Comparison of ENCODE assay signal across 12 cellular contexts in genomic region chr6:130681028-130681427, GRCh38.
DNase-seq lines count a peak whose midpoint lies in the region; FAIRE-seq and TF ChIP-seq lines count a peak whose summit lies in the region.
"Had no signal": no experiment of that assay in that cellular context is flagged by ENCODE, and none has a peak within 500 bp of the region (broad histone marks: within the 10 kb centered on the region; RNA-seq: fewer than 3 reads in every experiment).

No MANE protein-coding gene starts in this region.

- peaks cover 19% of the 10 kb centered on the region for H3K4me1 ChIP-seq in keratinocyte (ENCODE audit: control insufficient read depth, extremely low read depth, insufficient read depth, low read length)
- H3K4me1 ChIP-seq in subcutaneous abdominal adipose tissue (ENCODE audit: control insufficient read depth in 5 of 5, insufficient read depth in 5 of 5, low read length in 5 of 5): peaks cover 3 to 12% (median 4%) of the 10 kb centered on the region in 5 donors
- H3K4me1 ChIP-seq in adrenal gland (replicated peaks in 1 of 2): peaks cover 0 to 14% of the 10 kb centered on the region in 2 donors

- no peaks in the 10 kb centered on the region for H4K20me1 ChIP-seq in keratinocyte (ENCODE audit: control insufficient read depth, extremely low read depth, insufficient read depth, low read length)

- H3K27ac ChIP-seq in keratinocyte (ENCODE audit: control insufficient read depth, insufficient read depth, low read length): peak overlapping the region; percentile 82
- peak overlapping the region; percentile 77 for H3K27ac ChIP-seq in subcutaneous abdominal adipose tissue (ENCODE audit: low read depth, low read length)
- peak overlapping the region in 2 of 5 donors; percentile 40 to 76 for H3K27ac ChIP-seq in adrenal gland

- peak; percentile 43 for FAIRE-seq in keratinocyte (lab: Jason Lieb, UNC)

- no peaks in the 10 kb centered on the region for H3K79me2 ChIP-seq in keratinocyte (ENCODE audit: control insufficient read depth, insufficient read depth, low read length)

- in situ Hi-C loops in G401 (cut with HindIII; ENCODE audit: low sequenced_read_pairs): no loop called here

- no peaks in the 10 kb centered on the region for H3K9me1 ChIP-seq in keratinocyte (ENCODE audit: control insufficient read depth, extremely low read depth, insufficient read depth, low read length)

- peaks cover 3% of the 10 kb centered on the region for H3K9me3 ChIP-seq in keratinocyte (ENCODE audit: control insufficient read depth, low read depth, low read length)
- peaks cover 0 to 9% (median 5%) of the 10 kb centered on the region in 5 donors for H3K9me3 ChIP-seq in subcutaneous abdominal adipose tissue (ENCODE audit: control insufficient read depth in 5 of 5, low read length in 5 of 5)
- H3K9me3 ChIP-seq in adrenal gland (replicated peaks in 1 of 3): no peaks in the 10 kb centered on the region

- no peaks in the 10 kb centered on the region for H3K27me3 ChIP-seq in keratinocyte (ENCODE audit: control insufficient read depth, extremely low read depth, insufficient read depth, low read length)
- H3K27me3 ChIP-seq in subcutaneous abdominal adipose tissue (ENCODE audit: control insufficient read depth in 5 of 5, insufficient read depth in 4 of 5, low read length in 5 of 5): no peaks in the 10 kb centered on the region
- no peaks in the 10 kb centered on the region for H3K27me3 ChIP-seq in adrenal gland

- H3K4me3 ChIP-seq in cardiac fibroblast (replicated peaks in 1 of 2; ENCODE audit: low read depth in 2 of 2, low read length in 2 of 2) (no peak overlapping the region), keratinocyte (ENCODE audit: control insufficient read depth in 2 of 3, extremely low read depth in 1 of 3, insufficient read depth in 2 of 3, low read depth in 1 of 3, low read length in 3 of 3) (no peak overlapping the region), subcutaneous abdominal adipose tissue (ENCODE audit: low read depth in 1 of 5, low read length in 5 of 5) (no peak overlapping the region), adrenal gland (no peak overlapping the region)

- WGBS in adrenal gland, 4 donors: 10 to 27% (median 22%) methylated on average over 1 of the region's 1 CpG

- H3K4me2 ChIP-seq in keratinocyte (ENCODE audit: control insufficient read depth, extremely low read depth, insufficient read depth, low read depth, low read length): peak overlapping the region; percentile 75

- peak overlapping the region; percentile 60 for H3K9ac ChIP-seq in keratinocyte (ENCODE audit: control insufficient read depth, extremely low read depth, insufficient read depth, low read length)
- H3K9ac ChIP-seq in subcutaneous abdominal adipose tissue (ENCODE audit: low read length in 5 of 5): peak overlapping the region in 1 of 5 donors; percentile 10

- intact Hi-C loops in adrenal gland (cut with DNase I): no loop called here

- H3K36me3 ChIP-seq in keratinocyte (ENCODE audit: control insufficient read depth in 2 of 2, extremely low read depth in 1 of 2, insufficient read depth in 2 of 2, low read length in 2 of 2): no peaks in the 10 kb centered on the region
- H3K36me3 ChIP-seq in subcutaneous abdominal adipose tissue (ENCODE audit: control insufficient read depth in 5 of 5, insufficient read depth in 5 of 5, low read length in 5 of 5): no peaks in the 10 kb centered on the region
- no peaks in the 10 kb centered on the region for H3K36me3 ChIP-seq in adrenal gland (replicated peaks in 1 of 2)

- no peak for TF ChIP-seq POLR2A in adrenal gland (IDR thresholded peaks at IDR 0.05)

- DNase-seq in HCEC 1CT: peak; percentile 88
- peak; percentile 72 to 81 for DNase-seq in cardiac fibroblast (ENCODE audit: low read depth in 2 of 2)
- DNase-seq in keratinocyte (ENCODE audit: low read depth, low spot score): no peak
- no peak for DNase-seq in G401 (ENCODE audit: low spot score)
- DNase-seq in kidney tubule cell (ENCODE audit: low spot score): no peak
- DNase-seq in adrenal gland: no peak
- no peak for DNase-seq in NCI-H128 (lab: John Stamatoyannopoulos, UW; ENCODE audit: unreplicated experiment)
- DNase-seq: activated T-cell treated with anti-CD3 and anti-CD28 coated beads, Interleukin-2, amount 50 U/mL, for 72 hours; head of caudate nucleus; NCI-H2227 treated with DMSO at 0.1 percent for 48 hours; SIG-M5 had no signal

- dilution Hi-C loops in keratinocyte (cut with MboI; ENCODE audit: extremely low pct_ligation_motif_present, low sequenced_read_pairs): no loop called here

- TF ChIP-seq CTCF in cardiac fibroblast (IDR thresholded peaks at IDR 0.05; ENCODE audit: low read depth, low read length): no peak
- TF ChIP-seq CTCF in keratinocyte (optimal IDR thresholded peaks at IDR 0.05 in 1 of 3, IDR thresholded peaks at IDR 0.05 in 1 of 3, conservative IDR thresholded peaks at IDR 0.05 in 1 of 3; ENCODE audit: extremely low read depth in 1 of 3, insufficient read depth in 2 of 3, low read length in 3 of 3): no peak
- TF ChIP-seq CTCF in adrenal gland (IDR thresholded peaks at IDR 0.05): no peak

- H2AFZ ChIP-seq in keratinocyte (ENCODE audit: control insufficient read depth, low read length): peak overlapping the region; percentile 42

Comparison
In these comparisons a context has a peak if more than half of its experiments do, and no peak if none do; other contexts are left out.
1. DNase-seq: peak in HCEC 1CT (single experiment) and cardiac fibroblast (2 of 2); none in keratinocyte (single experiment), G401 (single experiment), kidney tubule cell (single experiment), adrenal gland (0 of 7) and NCI-H128 (single experiment).